1 cellular context compared by ENCODE assay signal in genomic region chr5:162068412-162068811, GRCh38.
TF ChIP-seq lines count a peak whose summit lies in the region.

No MANE protein-coding gene starts in this region.

TF ChIP-seq in WTC11, 78 proteins besides CTCF, POLR2A, EP300 and RAD21 (continued from another document and continues in another):
- TF ChIP-seq SMAD3 (CRISPR knock-in tag; IDR thresholded peaks at IDR 0.05; ENCODE audit: borderline replicate concordance) = peak; percentile 97
- TF ChIP-seq ESRRA (CRISPR knock-in tag; IDR thresholded peaks at IDR 0.05; ENCODE audit: borderline replicate concordance) = peak; percentile 61; the same call in 1 of the 2 replicates
- 0 out of 2 replicates have a peak, but pooled peaks have one; percentile 54 for TF ChIP-seq TCF7 (CRISPR knock-in tag; IDR thresholded peaks at IDR 0.05; ENCODE audit: low read depth)
- TF ChIP-seq ETV6 (CRISPR knock-in tag; IDR thresholded peaks at IDR 0.05) = peak; percentile 96
- TF ChIP-seq CREB1 (CRISPR knock-in tag; IDR thresholded peaks at IDR 0.05) = peak; percentile 86; the same call in 1 of the 2 replicates
- TF ChIP-seq TEAD4 (CRISPR knock-in tag; IDR thresholded peaks at IDR 0.05) = peak; percentile 83; the same call in 1 of the 2 replicates
- TF ChIP-seq, protein P1, sequence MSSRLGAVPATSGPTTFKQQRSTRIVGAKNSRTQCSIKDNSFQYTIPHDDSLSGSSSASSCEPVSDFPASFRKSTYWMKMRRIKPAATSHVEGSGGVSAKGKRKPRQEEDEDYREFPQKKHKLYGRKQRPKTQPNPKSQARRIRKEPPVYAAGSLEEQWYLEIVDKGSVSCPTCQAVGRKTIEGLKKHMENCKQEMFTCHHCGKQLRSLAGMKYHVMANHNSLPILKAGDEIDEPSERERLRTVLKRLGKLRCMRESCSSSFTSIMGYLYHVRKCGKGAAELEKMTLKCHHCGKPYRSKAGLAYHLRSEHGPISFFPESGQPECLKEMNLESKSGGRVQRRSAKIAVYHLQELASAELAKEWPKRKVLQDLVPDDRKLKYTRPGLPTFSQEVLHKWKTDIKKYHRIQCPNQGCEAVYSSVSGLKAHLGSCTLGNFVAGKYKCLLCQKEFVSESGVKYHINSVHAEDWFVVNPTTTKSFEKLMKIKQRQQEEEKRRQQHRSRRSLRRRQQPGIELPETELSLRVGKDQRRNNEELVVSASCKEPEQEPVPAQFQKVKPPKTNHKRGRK (CRISPR knock-in tag; IDR thresholded peaks at IDR 0.05; ENCODE audit: borderline replicate concordance) = no peak
- TF ChIP-seq ZNF263 (CRISPR knock-in tag; IDR thresholded peaks at IDR 0.05; ENCODE audit: low read depth) = no peak
- TF ChIP-seq HMGXB4 (CRISPR knock-in tag; IDR thresholded peaks at IDR 0.05) = no peak
- TF ChIP-seq SP1 (CRISPR knock-in tag; conservative IDR thresholded peaks at IDR 0.05) = peak; percentile 53; the same call in 1 of the 2 replicates
- no peak for TF ChIP-seq ZNF396 (CRISPR knock-in tag; IDR thresholded peaks at IDR 0.05; ENCODE audit: borderline replicate concordance)
- TF ChIP-seq, protein P2, sequence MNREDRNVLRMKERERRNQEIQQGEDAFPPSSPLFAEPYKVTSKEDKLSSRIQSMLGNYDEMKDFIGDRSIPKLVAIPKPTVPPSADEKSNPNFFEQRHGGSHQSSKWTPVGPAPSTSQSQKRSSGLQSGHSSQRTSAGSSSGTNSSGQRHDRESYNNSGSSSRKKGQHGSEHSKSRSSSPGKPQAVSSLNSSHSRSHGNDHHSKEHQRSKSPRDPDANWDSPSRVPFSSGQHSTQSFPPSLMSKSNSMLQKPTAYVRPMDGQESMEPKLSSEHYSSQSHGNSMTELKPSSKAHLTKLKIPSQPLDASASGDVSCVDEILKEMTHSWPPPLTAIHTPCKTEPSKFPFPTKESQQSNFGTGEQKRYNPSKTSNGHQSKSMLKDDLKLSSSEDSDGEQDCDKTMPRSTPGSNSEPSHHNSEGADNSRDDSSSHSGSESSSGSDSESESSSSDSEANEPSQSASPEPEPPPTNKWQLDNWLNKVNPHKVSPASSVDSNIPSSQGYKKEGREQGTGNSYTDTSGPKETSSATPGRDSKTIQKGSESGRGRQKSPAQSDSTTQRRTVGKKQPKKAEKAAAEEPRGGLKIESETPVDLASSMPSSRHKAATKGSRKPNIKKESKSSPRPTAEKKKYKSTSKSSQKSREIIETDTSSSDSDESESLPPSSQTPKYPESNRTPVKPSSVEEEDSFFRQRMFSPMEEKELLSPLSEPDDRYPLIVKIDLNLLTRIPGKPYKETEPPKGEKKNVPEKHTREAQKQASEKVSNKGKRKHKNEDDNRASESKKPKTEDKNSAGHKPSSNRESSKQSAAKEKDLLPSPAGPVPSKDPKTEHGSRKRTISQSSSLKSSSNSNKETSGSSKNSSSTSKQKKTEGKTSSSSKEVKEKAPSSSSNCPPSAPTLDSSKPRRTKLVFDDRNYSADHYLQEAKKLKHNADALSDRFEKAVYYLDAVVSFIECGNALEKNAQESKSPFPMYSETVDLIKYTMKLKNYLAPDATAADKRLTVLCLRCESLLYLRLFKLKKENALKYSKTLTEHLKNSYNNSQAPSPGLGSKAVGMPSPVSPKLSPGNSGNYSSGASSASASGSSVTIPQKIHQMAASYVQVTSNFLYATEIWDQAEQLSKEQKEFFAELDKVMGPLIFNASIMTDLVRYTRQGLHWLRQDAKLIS (CRISPR knock-in tag; IDR thresholded peaks at IDR 0.05; ENCODE audit: borderline replicate concordance) = 0 out of 2 replicates have a peak, but pooled peaks have one; percentile 84
- no peak for TF ChIP-seq PREB (CRISPR knock-in tag; IDR thresholded peaks at IDR 0.05; ENCODE audit: borderline replicate concordance)
- TF ChIP-seq ZNF671 (CRISPR knock-in tag; IDR thresholded peaks at IDR 0.05) = peak; percentile 10; the same call in 1 of the 2 replicates
- TF ChIP-seq, protein P3, sequence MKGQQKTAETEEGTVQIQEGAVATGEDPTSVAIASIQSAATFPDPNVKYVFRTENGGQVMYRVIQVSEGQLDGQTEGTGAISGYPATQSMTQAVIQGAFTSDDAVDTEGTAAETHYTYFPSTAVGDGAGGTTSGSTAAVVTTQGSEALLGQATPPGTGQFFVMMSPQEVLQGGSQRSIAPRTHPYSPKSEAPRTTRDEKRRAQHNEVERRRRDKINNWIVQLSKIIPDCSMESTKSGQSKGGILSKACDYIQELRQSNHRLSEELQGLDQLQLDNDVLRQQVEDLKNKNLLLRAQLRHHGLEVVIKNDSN (CRISPR knock-in tag; IDR thresholded peaks at IDR 0.05) = peak; percentile 57; the same call in 1 of the 2 replicates
- TF ChIP-seq, protein P4, sequence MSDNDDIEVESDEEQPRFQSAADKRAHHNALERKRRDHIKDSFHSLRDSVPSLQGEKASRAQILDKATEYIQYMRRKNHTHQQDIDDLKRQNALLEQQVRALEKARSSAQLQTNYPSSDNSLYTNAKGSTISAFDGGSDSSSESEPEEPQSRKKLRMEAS (CRISPR knock-in tag; IDR thresholded peaks at IDR 0.05) = no peak
- TF ChIP-seq FOXJ3 (CRISPR knock-in tag; IDR thresholded peaks at IDR 0.05; ENCODE audit: borderline replicate concordance) = no peak
- TF ChIP-seq, protein P5, sequence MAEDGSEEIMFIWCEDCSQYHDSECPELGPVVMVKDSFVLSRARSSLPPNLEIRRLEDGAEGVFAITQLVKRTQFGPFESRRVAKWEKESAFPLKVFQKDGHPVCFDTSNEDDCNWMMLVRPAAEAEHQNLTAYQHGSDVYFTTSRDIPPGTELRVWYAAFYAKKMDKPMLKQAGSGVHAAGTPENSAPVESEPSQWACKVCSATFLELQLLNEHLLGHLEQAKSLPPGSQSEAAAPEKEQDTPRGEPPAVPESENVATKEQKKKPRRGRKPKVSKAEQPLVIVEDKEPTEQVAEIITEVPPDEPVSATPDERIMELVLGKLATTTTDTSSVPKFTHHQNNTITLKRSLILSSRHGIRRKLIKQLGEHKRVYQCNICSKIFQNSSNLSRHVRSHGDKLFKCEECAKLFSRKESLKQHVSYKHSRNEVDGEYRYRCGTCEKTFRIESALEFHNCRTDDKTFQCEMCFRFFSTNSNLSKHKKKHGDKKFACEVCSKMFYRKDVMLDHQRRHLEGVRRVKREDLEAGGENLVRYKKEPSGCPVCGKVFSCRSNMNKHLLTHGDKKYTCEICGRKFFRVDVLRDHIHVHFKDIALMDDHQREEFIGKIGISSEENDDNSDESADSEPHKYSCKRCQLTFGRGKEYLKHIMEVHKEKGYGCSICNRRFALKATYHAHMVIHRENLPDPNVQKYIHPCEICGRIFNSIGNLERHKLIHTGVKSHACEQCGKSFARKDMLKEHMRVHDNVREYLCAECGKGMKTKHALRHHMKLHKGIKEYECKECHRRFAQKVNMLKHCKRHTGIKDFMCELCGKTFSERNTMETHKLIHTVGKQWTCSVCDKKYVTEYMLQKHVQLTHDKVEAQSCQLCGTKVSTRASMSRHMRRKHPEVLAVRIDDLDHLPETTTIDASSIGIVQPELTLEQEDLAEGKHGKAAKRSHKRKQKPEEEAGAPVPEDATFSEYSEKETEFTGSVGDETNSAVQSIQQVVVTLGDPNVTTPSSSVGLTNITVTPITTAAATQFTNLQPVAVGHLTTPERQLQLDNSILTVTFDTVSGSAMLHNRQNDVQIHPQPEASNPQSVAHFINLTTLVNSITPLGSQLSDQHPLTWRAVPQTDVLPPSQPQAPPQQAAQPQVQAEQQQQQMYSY (CRISPR knock-in tag; IDR thresholded peaks at IDR 0.05) = peak; percentile 94
- TF ChIP-seq NFE2L1 (CRISPR knock-in tag; IDR thresholded peaks at IDR 0.05) = peak; percentile 66; the same call in 1 of the 2 replicates
- TF ChIP-seq, protein P6, sequence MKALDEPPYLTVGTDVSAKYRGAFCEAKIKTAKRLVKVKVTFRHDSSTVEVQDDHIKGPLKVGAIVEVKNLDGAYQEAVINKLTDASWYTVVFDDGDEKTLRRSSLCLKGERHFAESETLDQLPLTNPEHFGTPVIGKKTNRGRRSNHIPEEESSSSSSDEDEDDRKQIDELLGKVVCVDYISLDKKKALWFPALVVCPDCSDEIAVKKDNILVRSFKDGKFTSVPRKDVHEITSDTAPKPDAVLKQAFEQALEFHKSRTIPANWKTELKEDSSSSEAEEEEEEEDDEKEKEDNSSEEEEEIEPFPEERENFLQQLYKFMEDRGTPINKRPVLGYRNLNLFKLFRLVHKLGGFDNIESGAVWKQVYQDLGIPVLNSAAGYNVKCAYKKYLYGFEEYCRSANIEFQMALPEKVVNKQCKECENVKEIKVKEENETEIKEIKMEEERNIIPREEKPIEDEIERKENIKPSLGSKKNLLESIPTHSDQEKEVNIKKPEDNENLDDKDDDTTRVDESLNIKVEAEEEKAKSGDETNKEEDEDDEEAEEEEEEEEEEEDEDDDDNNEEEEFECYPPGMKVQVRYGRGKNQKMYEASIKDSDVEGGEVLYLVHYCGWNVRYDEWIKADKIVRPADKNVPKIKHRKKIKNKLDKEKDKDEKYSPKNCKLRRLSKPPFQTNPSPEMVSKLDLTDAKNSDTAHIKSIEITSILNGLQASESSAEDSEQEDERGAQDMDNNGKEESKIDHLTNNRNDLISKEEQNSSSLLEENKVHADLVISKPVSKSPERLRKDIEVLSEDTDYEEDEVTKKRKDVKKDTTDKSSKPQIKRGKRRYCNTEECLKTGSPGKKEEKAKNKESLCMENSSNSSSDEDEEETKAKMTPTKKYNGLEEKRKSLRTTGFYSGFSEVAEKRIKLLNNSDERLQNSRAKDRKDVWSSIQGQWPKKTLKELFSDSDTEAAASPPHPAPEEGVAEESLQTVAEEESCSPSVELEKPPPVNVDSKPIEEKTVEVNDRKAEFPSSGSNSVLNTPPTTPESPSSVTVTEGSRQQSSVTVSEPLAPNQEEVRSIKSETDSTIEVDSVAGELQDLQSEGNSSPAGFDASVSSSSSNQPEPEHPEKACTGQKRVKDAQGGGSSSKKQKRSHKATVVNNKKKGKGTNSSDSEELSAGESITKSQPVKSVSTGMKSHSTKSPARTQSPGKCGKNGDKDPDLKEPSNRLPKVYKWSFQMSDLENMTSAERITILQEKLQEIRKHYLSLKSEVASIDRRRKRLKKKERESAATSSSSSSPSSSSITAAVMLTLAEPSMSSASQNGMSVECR (CRISPR knock-in tag; IDR thresholded peaks at IDR 0.05; ENCODE audit: borderline replicate concordance) = peak; percentile 73; the same call in 1 of the 2 replicates
- no peak for TF ChIP-seq ZNF532 (CRISPR knock-in tag; IDR thresholded peaks at IDR 0.05; ENCODE audit: borderline replicate concordance)
- TF ChIP-seq ZNF416 (CRISPR knock-in tag; IDR thresholded peaks at IDR 0.05) = no peak
- no peak for TF ChIP-seq KAT7 (CRISPR knock-in tag; IDR thresholded peaks at IDR 0.05; ENCODE audit: borderline replicate concordance)
- TF ChIP-seq ZNF423 (CRISPR knock-in tag; IDR thresholded peaks at IDR 0.05) = no peak
- TF ChIP-seq ATF6 (CRISPR knock-in tag; IDR thresholded peaks at IDR 0.05) = no peak
- TF ChIP-seq ZNF121 (CRISPR knock-in tag; IDR thresholded peaks at IDR 0.05) = no peak
- TF ChIP-seq SOX15 (CRISPR knock-in tag; IDR thresholded peaks at IDR 0.05) = no peak
